2 cellular contexts compared by ENCODE assay signal in the genomic region with DNA sequence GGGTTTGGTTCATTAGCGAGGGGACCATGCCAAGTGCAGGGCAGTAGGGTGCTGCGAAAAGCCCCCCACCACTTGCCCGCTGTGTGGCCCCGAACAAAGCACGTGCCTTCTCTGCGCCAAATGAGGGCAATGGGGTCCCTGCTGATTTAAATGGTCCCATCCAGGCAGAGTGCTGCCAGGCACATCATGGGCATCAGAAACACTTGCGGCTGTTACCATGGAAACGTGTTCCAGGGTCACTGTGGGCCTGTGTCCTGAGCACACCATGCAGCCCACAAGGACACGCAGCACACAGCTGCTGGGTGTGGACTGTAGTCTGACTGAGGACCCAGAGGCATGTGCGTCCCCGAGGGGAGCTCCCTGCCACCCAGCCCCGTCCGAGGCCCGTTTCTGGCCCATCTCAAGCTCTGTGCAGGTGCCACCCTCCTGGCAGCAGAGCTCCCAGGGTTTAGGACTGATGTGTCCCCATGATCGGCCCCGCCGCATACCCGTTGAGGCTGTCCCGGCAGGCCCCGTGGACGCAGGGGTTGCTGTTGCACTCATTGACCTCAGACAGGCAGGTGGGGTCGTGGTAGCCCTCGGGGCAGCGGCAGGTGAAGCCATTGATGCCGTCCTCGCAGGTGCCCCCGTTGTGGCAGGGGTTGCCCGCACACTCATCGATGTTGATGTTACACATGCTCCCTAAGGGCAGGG.
TF ChIP-seq lines count a peak whose summit lies in the region.

No MANE protein-coding gene starts in this region.

TF ChIP-seq in HepG2, 621 proteins besides CTCF, POLR2A, EP300 and RAD21:
- no peak for TF ChIP-seq ZNF567 (CRISPR knock-in tag; IDR thresholded peaks at IDR 0.05; ENCODE audit: borderline replicate concordance)
- TF ChIP-seq REXO4 (CRISPR knock-in tag; IDR thresholded peaks at IDR 0.05; ENCODE audit: borderline replicate concordance): no peak
- peak; percentile 63; the same call in 1 of the 2 replicates for TF ChIP-seq ZNF768 (CRISPR knock-in tag; IDR thresholded peaks at IDR 0.05)
- TF ChIP-seq, protein P1, sequence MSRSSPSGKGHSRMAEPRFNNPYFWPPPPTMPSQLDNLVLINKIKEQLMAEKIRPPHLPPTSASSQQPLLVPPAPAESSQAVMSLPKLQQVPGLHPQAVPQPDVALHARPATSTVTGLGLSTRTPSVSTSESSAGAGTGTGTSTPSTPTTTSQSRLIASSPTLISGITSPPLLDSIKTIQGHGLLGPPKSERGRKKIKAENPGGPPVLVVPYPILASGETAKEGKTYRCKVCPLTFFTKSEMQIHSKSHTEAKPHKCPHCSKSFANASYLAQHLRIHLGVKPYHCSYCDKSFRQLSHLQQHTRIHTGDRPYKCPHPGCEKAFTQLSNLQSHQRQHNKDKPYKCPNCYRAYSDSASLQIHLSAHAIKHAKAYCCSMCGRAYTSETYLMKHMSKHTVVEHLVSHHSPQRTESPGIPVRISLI (CRISPR knock-in tag; IDR thresholded peaks at IDR 0.05; ENCODE audit: borderline replicate concordance): no peak
- no peak for TF ChIP-seq ZNF674 (CRISPR knock-in tag; IDR thresholded peaks at IDR 0.05; ENCODE audit: low read depth)
- TF ChIP-seq RFX1 (IDR thresholded peaks at IDR 0.05): peak; percentile 24; the same call in 1 of the 2 replicates
- TF ChIP-seq ARNTL (CRISPR knock-in tag; IDR thresholded peaks at IDR 0.05): no peak
- TF ChIP-seq ZNF878 (CRISPR knock-in tag; IDR thresholded peaks at IDR 0.05): no peak
- no peak for TF ChIP-seq RAD51 (IDR thresholded peaks at IDR 0.05; ENCODE audit: borderline replicate concordance)

TF ChIP-seq in K562, 482 proteins besides CTCF, POLR2A, EP300 and RAD21:
- TF ChIP-seq ZC3H11A (IDR thresholded peaks at IDR 0.05; ENCODE audit: low read depth, low read length) (no peak), POLR2G (IDR thresholded peaks at IDR 0.05; ENCODE audit: low read depth, low read length) (peak; percentile 19; the same call in 1 of the 2 replicates), RFX1 (IDR thresholded peaks at IDR 0.05) (peak; percentile 77)
- TF ChIP-seq, protein P2, sequence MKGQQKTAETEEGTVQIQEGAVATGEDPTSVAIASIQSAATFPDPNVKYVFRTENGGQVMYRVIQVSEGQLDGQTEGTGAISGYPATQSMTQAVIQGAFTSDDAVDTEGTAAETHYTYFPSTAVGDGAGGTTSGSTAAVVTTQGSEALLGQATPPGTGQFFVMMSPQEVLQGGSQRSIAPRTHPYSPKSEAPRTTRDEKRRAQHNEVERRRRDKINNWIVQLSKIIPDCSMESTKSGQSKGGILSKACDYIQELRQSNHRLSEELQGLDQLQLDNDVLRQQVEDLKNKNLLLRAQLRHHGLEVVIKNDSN (CRISPR knock-in tag; IDR thresholded peaks at IDR 0.05): no peak
- TF ChIP-seq, protein P3, sequence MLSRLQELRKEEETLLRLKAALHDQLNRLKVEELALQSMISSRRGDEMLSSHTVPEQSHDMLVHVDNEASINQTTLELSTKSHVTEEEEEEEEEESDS (CRISPR knock-in tag; IDR thresholded peaks at IDR 0.05): no peak
